2 cellular contexts compared by ENCODE assay signal in genomic region chr17:78492116-78492799, GRCh38.
TF ChIP-seq lines count a peak whose summit lies in the region.

No MANE protein-coding gene starts in this region.

TF ChIP-seq in IMR-90, 13 proteins besides CTCF, POLR2A, EP300 and RAD21:
- TF ChIP-seq NFE2L2 (IDR thresholded peaks at IDR 0.05; ENCODE audit: low read depth, low read length) = no peak
- TF ChIP-seq CEBPB (IDR thresholded peaks at IDR 0.05; ENCODE audit: low read depth, low read length) = no peak

TF ChIP-seq in K562, 482 proteins besides CTCF, POLR2A, EP300 and RAD21:
- TF ChIP-seq E2F3 (CRISPR knock-in tag; IDR thresholded peaks at IDR 0.05) = no peak
- no peak for TF ChIP-seq BRD4 (IDR thresholded peaks at IDR 0.05)
- TF ChIP-seq, protein P1, sequence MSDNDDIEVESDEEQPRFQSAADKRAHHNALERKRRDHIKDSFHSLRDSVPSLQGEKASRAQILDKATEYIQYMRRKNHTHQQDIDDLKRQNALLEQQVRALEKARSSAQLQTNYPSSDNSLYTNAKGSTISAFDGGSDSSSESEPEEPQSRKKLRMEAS (CRISPR knock-in tag; IDR thresholded peaks at IDR 0.05) = peak; percentile 25; the same call in 1 of the 2 replicates
- TF ChIP-seq, protein P2, sequence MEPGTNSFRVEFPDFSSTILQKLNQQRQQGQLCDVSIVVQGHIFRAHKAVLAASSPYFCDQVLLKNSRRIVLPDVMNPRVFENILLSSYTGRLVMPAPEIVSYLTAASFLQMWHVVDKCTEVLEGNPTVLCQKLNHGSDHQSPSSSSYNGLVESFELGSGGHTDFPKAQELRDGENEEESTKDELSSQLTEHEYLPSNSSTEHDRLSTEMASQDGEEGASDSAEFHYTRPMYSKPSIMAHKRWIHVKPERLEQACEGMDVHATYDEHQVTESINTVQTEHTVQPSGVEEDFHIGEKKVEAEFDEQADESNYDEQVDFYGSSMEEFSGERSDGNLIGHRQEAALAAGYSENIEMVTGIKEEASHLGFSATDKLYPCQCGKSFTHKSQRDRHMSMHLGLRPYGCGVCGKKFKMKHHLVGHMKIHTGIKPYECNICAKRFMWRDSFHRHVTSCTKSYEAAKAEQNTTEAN (CRISPR knock-in tag; IDR thresholded peaks at IDR 0.05) = no peak
